In genomic region chr5:141330299-141331080, GRCh38 we compare ENCODE assay signal across 1 cellular context.
TF ChIP-seq lines count a peak whose summit lies in the region.

PCDHGA1 (plus strand) TSS chr5:141330514.

TF ChIP-seq in HepG2, 621 proteins besides CTCF, POLR2A, EP300 and RAD21:
- TF ChIP-seq ZNF512B (CRISPR knock-in tag; IDR thresholded peaks at IDR 0.05; ENCODE audit: borderline replicate concordance) (no peak), ZNF746 (CRISPR knock-in tag; IDR thresholded peaks at IDR 0.05) (no peak), ZNF44 (CRISPR knock-in tag; IDR thresholded peaks at IDR 0.05) (0 out of 2 replicates have a peak, but pooled peaks have one; percentile 44), IKZF4 (CRISPR knock-in tag; IDR thresholded peaks at IDR 0.05; ENCODE audit: borderline replicate concordance, low read depth, not compliant biosample characterization) (no peak), CSRNP2 (CRISPR knock-in tag; conservative IDR thresholded peaks at IDR 0.05; ENCODE audit: low read depth) (no peak), HNRNPK (IDR thresholded peaks at IDR 0.05; ENCODE audit: low read depth, low read length, poor library complexity, severe bottlenecking) (no peak), TCF7L2 (IDR thresholded peaks at IDR 0.05; ENCODE audit: low read depth, low read length) (no peak), HDAC6 (IDR thresholded peaks at IDR 0.05; ENCODE audit: low read depth, low read length) (no peak), ZFP62 (CRISPR knock-in tag; IDR thresholded peaks at IDR 0.05) (no peak), WIZ (CRISPR knock-in tag; IDR thresholded peaks at IDR 0.05) (no peak), HOXA5 (CRISPR knock-in tag; IDR thresholded peaks at IDR 0.05) (no peak), RARA (CRISPR knock-in tag; IDR thresholded peaks at IDR 0.05) (no peak), ZNF605 (CRISPR knock-in tag; IDR thresholded peaks at IDR 0.05) (0 out of 2 replicates have a peak, but pooled peaks have one; percentile 55), ZNF781 (CRISPR knock-in tag; IDR thresholded peaks at IDR 0.05; ENCODE audit: borderline replicate concordance, not compliant biosample characterization) (no peak), MIXL1 (CRISPR knock-in tag; IDR thresholded peaks at IDR 0.05) (0 out of 2 replicates have a peak, but pooled peaks have one; percentile 31), HOXA9 (CRISPR knock-in tag; IDR thresholded peaks at IDR 0.05; ENCODE audit: borderline replicate concordance) (no peak), ZNF280B (CRISPR knock-in tag; IDR thresholded peaks at IDR 0.05; ENCODE audit: borderline replicate concordance) (no peak), MAX (IDR thresholded peaks at IDR 0.05) (peak; percentile 49; the same call in 1 of the 2 replicates), HMGXB4 (CRISPR knock-in tag; IDR thresholded peaks at IDR 0.05; ENCODE audit: borderline replicate concordance in 1 of 2, low read depth in 1 of 2) (peak; percentile 43 to 48; a peak in 2 of 4 replicates), ZNF556 (CRISPR knock-in tag; IDR thresholded peaks at IDR 0.05; ENCODE audit: borderline replicate concordance) (peak; percentile 21; the same call in 1 of the 2 replicates), ZNF362 (CRISPR knock-in tag; IDR thresholded peaks at IDR 0.05; ENCODE audit: borderline replicate concordance) (peak; percentile 87), ZNF687 (CRISPR knock-in tag; IDR thresholded peaks at IDR 0.05) (peak; percentile 33), HOMEZ (CRISPR knock-in tag; IDR thresholded peaks at IDR 0.05; ENCODE audit: low read depth) (no peak), ZNF709 (CRISPR knock-in tag; IDR thresholded peaks at IDR 0.05) (no peak), ZNF83 (CRISPR knock-in tag; IDR thresholded peaks at IDR 0.05; ENCODE audit: borderline replicate concordance) (no peak), KLF16 (CRISPR knock-in tag; IDR thresholded peaks at IDR 0.05) (no peak), ATM (IDR thresholded peaks at IDR 0.05; ENCODE audit: borderline replicate concordance) (no peak), CBX1 (IDR thresholded peaks at IDR 0.05; ENCODE audit: low read depth) (peak; percentile 23)
